Comparison of ENCODE assay signal across 16 cellular contexts in the genomic region with DNA sequence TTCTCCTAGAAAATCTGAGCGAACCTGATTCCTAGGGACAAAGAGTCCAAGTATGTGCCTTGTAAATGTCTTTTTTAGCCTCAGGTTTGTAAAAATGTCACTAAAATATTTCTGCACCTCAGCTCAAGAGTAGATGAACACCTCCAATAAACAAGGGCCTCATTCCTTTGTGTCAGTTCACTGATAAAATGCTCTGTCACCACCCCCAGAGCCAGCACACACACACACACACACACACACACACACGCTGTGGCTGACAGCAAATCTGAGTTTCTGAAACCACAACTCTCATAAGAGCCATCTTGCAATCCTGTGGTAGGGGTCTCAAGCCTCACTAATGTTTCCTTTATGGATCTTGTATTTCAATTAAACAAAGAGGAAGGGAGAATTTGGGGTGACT.
"Had no signal": no experiment of that assay in that cellular context is flagged by ENCODE, and none has a peak within 500 bp of the region (broad histone marks: within the 10 kb centered on the region; RNA-seq: fewer than 3 reads in every experiment).

No MANE protein-coding gene starts in this region.

- H3K4me1 Mint-ChIP-seq: activated CD4-positive, alpha-beta memory T cell treated with anti-CD3 and anti-CD28 coated beads, Interleukin-2, amount 10 ng/mL, durations not matched to agents 7 days and 5 days; activated naive CD8-positive, alpha-beta T cell treated with anti-CD3 and anti-CD28 coated beads for 36 hours; stimulated activated memory B cell treated with anti-CD40 and anti-IgM and Interleukin-4, amounts not matched to agents 10 μg/mL and 1 μg/mL and 100 μg/mL, for 72 hours had no signal

- DNase-seq: activated CD4-positive, alpha-beta memory T cell treated with anti-CD3 and anti-CD28 coated beads, Interleukin-2, amount 10 ng/mL, durations not matched to agents 7 days and 5 days; activated gamma-delta T cell treated with Interleukin-2 at 50 U/mL for 16 hours; activated naive CD8-positive, alpha-beta T cell treated with anti-CD3 and anti-CD28 coated beads for 36 hours; activated T-cell treated with anti-CD3 and anti-CD28 coated beads, Interleukin-2, amount 50 U/mL, for 48 hours; aorta; central memory CD4-positive, alpha-beta T cell; effector memory CD4-positive, alpha-beta T cell; left lung; SIG-M5; spleen; stimulated activated CD4-positive, alpha-beta T cell treated with anti-CD3 and anti-CD28 coated beads, Interleukin-1b, Interleukin-23, amount 100 ng/mL, for 48 hours; tibial artery had no signal

- H3K27me3 Mint-ChIP-seq: activated CD4-positive, alpha-beta memory T cell treated with anti-CD3 and anti-CD28 coated beads, Interleukin-2, amount 10 ng/mL, durations not matched to agents 7 days and 5 days; stimulated activated memory B cell treated with anti-CD40 and anti-IgM and Interleukin-4, amounts not matched to agents 10 μg/mL and 1 μg/mL and 100 μg/mL, for 72 hours had no signal

- H3K4me2 ChIP-seq: neural progenitor cell had no signal

- H3K9me3 Mint-ChIP-seq: activated CD4-positive, alpha-beta memory T cell treated with anti-CD3 and anti-CD28 coated beads, Interleukin-2, amount 10 ng/mL, durations not matched to agents 7 days and 5 days; activated naive CD8-positive, alpha-beta T cell treated with anti-CD3 and anti-CD28 coated beads for 36 hours; neural progenitor cell; T-helper 2 cell treated with Interferon-gamma antibody and Interleukin-4, amounts not matched to agents 5 μg/mL and 100 μg/mL, for 36 hours had no signal

- H3K4me3 Mint-ChIP-seq: activated CD4-positive, alpha-beta memory T cell treated with anti-CD3 and anti-CD28 coated beads, Interleukin-2, amount 10 ng/mL, durations not matched to agents 7 days and 5 days; activated naive CD8-positive, alpha-beta T cell treated with anti-CD3 and anti-CD28 coated beads for 36 hours; neural progenitor cell; stimulated activated memory B cell treated with anti-CD40 and anti-IgM and Interleukin-4, amounts not matched to agents 10 μg/mL and 1 μg/mL and 100 μg/mL, for 72 hours; T-helper 2 cell treated with Interferon-gamma antibody and Interleukin-4, amounts not matched to agents 5 μg/mL and 100 μg/mL, for 36 hours had no signal

- H2AFZ ChIP-seq: neural progenitor cell, parathyroid adenoma had no signal

- H3K9ac ChIP-seq: neural progenitor cell, parathyroid adenoma had no signal

- H3K36me3 Mint-ChIP-seq: activated naive CD8-positive, alpha-beta T cell treated with anti-CD3 and anti-CD28 coated beads for 36 hours; stimulated activated memory B cell treated with anti-CD40 and anti-IgM and Interleukin-4, amounts not matched to agents 10 μg/mL and 1 μg/mL and 100 μg/mL, for 72 hours had no signal

- H3K79me2 ChIP-seq: parathyroid adenoma had no signal

- H3K36me3 ChIP-seq: left lung, neural progenitor cell, spleen, tibial artery had no signal

- H3K9me3 ChIP-seq: left lung, spleen, tibial artery had no signal

- H3K27ac Mint-ChIP-seq: activated CD4-positive, alpha-beta memory T cell treated with anti-CD3 and anti-CD28 coated beads, Interleukin-2, amount 10 ng/mL, durations not matched to agents 7 days and 5 days; activated naive CD8-positive, alpha-beta T cell treated with anti-CD3 and anti-CD28 coated beads for 36 hours; neural progenitor cell; stimulated activated memory B cell treated with anti-CD40 and anti-IgM and Interleukin-4, amounts not matched to agents 10 μg/mL and 1 μg/mL and 100 μg/mL, for 72 hours; T-helper 2 cell treated with Interferon-gamma antibody and Interleukin-4, amounts not matched to agents 5 μg/mL and 100 μg/mL, for 36 hours had no signal

- H3K27me3 ChIP-seq: left lung, neural progenitor cell, spleen, tibial artery had no signal

- H3K4me3 ChIP-seq: left lung, neural progenitor cell, spleen, tibial artery had no signal

- H3K4me1 ChIP-seq: left lung, parathyroid adenoma, tibial artery had no signal

- H3K27ac ChIP-seq: left lung, neural progenitor cell, parathyroid adenoma, spleen, tibial artery had no signal
